In the genomic region with DNA sequence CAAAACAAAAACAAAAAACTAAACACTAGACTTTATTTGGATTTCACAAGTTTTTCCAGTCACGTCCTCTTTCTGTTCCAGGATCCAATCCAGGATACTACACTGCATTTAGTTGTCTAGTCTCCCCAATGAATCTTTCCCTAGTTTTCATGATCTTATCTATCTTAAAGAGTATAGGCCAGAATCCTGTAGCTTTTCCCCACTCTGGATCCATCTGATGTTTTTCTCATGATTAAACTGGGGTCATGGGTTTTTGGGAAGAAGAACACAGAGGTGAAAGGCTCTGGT, we compare ENCODE assay signal across 3 cellular contexts.
TF ChIP-seq lines count a peak whose summit lies in the region.

No MANE protein-coding gene starts in this region.

TF ChIP-seq in A549, 52 proteins besides CTCF, POLR2A, EP300 and RAD21 (continued from another document):
- TF ChIP-seq, protein P1, sequence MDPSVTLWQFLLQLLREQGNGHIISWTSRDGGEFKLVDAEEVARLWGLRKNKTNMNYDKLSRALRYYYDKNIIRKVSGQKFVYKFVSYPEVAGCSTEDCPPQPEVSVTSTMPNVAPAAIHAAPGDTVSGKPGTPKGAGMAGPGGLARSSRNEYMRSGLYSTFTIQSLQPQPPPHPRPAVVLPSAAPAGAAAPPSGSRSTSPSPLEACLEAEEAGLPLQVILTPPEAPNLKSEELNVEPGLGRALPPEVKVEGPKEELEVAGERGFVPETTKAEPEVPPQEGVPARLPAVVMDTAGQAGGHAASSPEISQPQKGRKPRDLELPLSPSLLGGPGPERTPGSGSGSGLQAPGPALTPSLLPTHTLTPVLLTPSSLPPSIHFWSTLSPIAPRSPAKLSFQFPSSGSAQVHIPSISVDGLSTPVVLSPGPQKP (IDR thresholded peaks at IDR 0.05; ENCODE audit: low read depth, low read length) = no peak
- TF ChIP-seq FOSL2 (IDR thresholded peaks at IDR 0.05) = no peak
- TF ChIP-seq FOSL2 (CRISPR knock-in tag; IDR thresholded peaks at IDR 0.05) = no peak
- no peak for TF ChIP-seq RFX5 (IDR thresholded peaks at IDR 0.05)
- TF ChIP-seq, protein P2, sequence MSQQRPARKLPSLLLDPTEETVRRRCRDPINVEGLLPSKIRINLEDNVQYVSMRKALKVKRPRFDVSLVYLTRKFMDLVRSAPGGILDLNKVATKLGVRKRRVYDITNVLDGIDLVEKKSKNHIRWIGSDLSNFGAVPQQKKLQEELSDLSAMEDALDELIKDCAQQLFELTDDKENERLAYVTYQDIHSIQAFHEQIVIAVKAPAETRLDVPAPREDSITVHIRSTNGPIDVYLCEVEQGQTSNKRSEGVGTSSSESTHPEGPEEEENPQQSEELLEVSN (IDR thresholded peaks at IDR 0.05; ENCODE audit: borderline replicate concordance, low read depth) = no peak
- TF ChIP-seq, protein P3, sequence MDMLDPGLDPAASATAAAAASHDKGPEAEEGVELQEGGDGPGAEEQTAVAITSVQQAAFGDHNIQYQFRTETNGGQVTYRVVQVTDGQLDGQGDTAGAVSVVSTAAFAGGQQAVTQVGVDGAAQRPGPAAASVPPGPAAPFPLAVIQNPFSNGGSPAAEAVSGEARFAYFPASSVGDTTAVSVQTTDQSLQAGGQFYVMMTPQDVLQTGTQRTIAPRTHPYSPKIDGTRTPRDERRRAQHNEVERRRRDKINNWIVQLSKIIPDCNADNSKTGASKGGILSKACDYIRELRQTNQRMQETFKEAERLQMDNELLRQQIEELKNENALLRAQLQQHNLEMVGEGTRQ (IDR thresholded peaks at IDR 0.05) = no peak
- TF ChIP-seq, protein P4, sequence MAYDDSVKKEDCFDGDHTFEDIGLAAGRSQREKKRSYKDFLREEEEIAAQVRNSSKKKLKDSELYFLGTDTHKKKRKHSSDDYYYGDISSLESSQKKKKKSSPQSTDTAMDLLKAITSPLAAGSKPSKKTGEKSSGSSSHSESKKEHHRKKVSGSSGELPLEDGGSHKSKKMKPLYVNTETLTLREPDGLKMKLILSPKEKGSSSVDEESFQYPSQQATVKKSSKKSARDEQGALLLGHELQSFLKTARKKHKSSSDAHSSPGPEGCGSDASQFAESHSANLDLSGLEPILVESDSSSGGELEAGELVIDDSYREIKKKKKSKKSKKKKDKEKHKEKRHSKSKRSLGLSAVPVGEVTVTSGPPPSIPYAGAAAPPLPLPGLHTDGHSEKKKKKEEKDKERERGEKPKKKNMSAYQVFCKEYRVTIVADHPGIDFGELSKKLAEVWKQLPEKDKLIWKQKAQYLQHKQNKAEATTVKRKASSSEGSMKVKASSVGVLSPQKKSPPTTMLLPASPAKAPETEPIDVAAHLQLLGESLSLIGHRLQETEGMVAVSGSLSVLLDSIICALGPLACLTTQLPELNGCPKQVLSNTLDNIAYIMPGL (CRISPR knock-in tag; IDR thresholded peaks at IDR 0.05; ENCODE audit: borderline replicate concordance) = no peak
- TF ChIP-seq CHD2 (IDR thresholded peaks at IDR 0.05; ENCODE audit: low read length, partially characterized antibody) = no peak
- no peak for TF ChIP-seq HEYL (CRISPR knock-in tag; IDR thresholded peaks at IDR 0.05)
- TF ChIP-seq ZSCAN20 (CRISPR knock-in tag; IDR thresholded peaks at IDR 0.05) = no peak
- no peak for TF ChIP-seq ZFP36 (IDR thresholded peaks at IDR 0.05; ENCODE audit: borderline replicate concordance, partially characterized antibody)
- TF ChIP-seq POLR2AphosphoS2 (conservative IDR thresholded peaks at IDR 0.05; ENCODE audit: low read length) = no peak
- no peak for TF ChIP-seq HDAC2 (IDR thresholded peaks at IDR 0.05)

TF ChIP-seq in SK-N-SH treated with all-trans-retinoic acid at 6 μM for 48 hours, 23 proteins besides CTCF, POLR2A, EP300 and RAD21 (continued from another document):
- TF ChIP-seq, protein P5, sequence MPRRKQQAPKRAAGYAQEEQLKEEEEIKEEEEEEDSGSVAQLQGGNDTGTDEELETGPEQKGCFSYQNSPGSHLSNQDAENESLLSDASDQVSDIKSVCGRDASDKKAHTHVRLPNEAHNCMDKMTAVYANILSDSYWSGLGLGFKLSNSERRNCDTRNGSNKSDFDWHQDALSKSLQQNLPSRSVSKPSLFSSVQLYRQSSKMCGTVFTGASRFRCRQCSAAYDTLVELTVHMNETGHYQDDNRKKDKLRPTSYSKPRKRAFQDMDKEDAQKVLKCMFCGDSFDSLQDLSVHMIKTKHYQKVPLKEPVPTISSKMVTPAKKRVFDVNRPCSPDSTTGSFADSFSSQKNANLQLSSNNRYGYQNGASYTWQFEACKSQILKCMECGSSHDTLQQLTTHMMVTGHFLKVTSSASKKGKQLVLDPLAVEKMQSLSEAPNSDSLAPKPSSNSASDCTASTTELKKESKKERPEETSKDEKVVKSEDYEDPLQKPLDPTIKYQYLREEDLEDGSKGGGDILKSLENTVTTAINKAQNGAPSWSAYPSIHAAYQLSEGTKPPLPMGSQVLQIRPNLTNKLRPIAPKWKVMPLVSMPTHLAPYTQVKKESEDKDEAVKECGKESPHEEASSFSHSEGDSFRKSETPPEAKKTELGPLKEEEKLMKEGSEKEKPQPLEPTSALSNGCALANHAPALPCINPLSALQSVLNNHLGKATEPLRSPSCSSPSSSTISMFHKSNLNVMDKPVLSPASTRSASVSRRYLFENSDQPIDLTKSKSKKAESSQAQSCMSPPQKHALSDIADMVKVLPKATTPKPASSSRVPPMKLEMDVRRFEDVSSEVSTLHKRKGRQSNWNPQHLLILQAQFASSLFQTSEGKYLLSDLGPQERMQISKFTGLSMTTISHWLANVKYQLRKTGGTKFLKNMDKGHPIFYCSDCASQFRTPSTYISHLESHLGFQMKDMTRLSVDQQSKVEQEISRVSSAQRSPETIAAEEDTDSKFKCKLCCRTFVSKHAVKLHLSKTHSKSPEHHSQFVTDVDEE (CRISPR knock-in tag; IDR thresholded peaks at IDR 0.05) = no peak
- no peak for TF ChIP-seq RARB (CRISPR knock-in tag; IDR thresholded peaks at IDR 0.05)
- no peak for TF ChIP-seq ZFP3 (CRISPR knock-in tag; IDR thresholded peaks at IDR 0.05)
- TF ChIP-seq TCF4 (CRISPR knock-in tag; IDR thresholded peaks at IDR 0.05; ENCODE audit: borderline replicate concordance) = no peak
- TF ChIP-seq, protein P6, sequence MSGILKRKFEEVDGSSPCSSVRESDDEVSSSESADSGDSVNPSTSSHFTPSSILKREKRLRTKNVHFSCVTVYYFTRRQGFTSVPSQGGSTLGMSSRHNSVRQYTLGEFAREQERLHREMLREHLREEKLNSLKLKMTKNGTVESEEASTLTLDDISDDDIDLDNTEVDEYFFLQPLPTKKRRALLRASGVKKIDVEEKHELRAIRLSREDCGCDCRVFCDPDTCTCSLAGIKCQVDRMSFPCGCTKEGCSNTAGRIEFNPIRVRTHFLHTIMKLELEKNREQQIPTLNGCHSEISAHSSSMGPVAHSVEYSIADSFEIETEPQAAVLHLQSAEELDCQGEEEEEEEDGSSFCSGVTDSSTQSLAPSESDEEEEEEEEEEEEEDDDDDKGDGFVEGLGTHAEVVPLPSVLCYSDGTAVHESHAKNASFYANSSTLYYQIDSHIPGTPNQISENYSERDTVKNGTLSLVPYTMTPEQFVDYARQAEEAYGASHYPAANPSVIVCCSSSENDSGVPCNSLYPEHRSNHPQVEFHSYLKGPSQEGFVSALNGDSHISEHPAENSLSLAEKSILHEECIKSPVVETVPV (CRISPR knock-in tag; IDR thresholded peaks at IDR 0.05) = no peak
- TF ChIP-seq, protein P7, sequence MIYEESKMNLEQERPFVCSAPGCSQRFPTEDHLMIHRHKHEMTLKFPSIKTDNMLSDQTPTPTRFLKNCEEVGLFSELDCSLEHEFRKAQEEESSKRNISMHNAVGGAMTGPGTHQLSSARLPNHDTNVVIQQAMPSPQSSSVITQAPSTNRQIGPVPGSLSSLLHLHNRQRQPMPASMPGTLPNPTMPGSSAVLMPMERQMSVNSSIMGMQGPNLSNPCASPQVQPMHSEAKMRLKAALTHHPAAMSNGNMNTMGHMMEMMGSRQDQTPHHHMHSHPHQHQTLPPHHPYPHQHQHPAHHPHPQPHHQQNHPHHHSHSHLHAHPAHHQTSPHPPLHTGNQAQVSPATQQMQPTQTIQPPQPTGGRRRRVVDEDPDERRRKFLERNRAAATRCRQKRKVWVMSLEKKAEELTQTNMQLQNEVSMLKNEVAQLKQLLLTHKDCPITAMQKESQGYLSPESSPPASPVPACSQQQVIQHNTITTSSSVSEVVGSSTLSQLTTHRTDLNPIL (CRISPR knock-in tag; IDR thresholded peaks at IDR 0.05; ENCODE audit: low read depth) = no peak
- TF ChIP-seq ZC3H10 (CRISPR knock-in tag; IDR thresholded peaks at IDR 0.05) = no peak
- no peak for TF ChIP-seq ESRRG (CRISPR knock-in tag; IDR thresholded peaks at IDR 0.05)
- no peak for TF ChIP-seq BACH2 (CRISPR knock-in tag; IDR thresholded peaks at IDR 0.05; ENCODE audit: borderline replicate concordance)
- TF ChIP-seq GLIS3 (CRISPR knock-in tag; IDR thresholded peaks at IDR 0.05) = no peak
- TF ChIP-seq ZNF8 (CRISPR knock-in tag; IDR thresholded peaks at IDR 0.05) = no peak
TF ChIP-seq in SK-N-SH treated with all-trans-retinoic acid at 6 μM for 48 hours: peak in this region for 0.

TF ChIP-seq in WTC11, 78 proteins besides CTCF, POLR2A, EP300 and RAD21 (continued from another document):
- TF ChIP-seq, protein P8, sequence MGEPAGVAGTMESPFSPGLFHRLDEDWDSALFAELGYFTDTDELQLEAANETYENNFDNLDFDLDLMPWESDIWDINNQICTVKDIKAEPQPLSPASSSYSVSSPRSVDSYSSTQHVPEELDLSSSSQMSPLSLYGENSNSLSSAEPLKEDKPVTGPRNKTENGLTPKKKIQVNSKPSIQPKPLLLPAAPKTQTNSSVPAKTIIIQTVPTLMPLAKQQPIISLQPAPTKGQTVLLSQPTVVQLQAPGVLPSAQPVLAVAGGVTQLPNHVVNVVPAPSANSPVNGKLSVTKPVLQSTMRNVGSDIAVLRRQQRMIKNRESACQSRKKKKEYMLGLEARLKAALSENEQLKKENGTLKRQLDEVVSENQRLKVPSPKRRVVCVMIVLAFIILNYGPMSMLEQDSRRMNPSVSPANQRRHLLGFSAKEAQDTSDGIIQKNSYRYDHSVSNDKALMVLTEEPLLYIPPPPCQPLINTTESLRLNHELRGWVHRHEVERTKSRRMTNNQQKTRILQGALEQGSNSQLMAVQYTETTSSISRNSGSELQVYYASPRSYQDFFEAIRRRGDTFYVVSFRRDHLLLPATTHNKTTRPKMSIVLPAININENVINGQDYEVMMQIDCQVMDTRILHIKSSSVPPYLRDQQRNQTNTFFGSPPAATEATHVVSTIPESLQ (CRISPR knock-in tag; IDR thresholded peaks at IDR 0.05) = no peak
